In genomic region chr22:20463324-20464095, GRCh38 we compare ENCODE assay signal across 1 cellular context.
TF ChIP-seq lines count a peak whose summit lies in the region.

No MANE protein-coding gene starts in this region.

TF ChIP-seq in WTC11, 78 proteins besides CTCF, POLR2A, EP300 and RAD21 (continued from another document):
- TF ChIP-seq ARID4B (CRISPR knock-in tag; IDR thresholded peaks at IDR 0.05; ENCODE audit: borderline replicate concordance) (no peak), TEAD1 (CRISPR knock-in tag; IDR thresholded peaks at IDR 0.05) (no peak)
